In the genomic region with DNA sequence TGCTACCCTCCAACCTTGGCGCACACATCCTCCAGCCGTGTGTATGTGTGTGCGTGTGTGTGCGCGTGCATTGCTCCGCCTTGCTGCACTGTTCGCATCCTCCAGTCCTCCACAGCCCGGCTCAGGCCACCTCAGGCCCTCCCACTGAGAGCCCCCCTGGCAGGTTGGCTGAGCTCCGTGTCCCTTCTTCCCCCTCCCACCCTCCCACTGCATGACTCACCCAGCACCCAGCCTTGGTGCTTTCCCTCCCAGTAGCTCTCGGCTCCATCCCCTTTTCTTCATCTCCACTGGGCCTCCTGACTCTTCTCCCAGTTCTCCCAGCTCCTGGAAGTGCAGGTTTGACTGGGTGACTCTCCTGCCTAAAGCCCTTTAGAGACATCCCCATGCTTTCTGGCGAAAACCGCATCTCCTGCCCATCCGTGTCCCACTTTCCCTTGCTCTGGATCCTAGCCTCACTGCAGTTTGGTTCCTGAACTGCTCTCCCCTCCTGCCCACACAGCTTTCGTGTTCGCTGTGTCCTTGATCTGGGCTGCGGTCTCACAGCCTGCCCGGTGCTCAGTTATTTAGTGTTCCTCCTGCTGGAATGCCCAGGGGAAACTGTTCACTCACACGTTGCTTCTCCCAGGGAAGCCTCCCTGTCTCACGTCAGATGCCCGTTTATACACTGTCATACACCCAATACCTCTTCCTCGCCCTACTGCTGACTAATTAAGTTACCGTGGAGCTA, we compare ENCODE assay signal across 11 cellular contexts. TPM values are rescaled to one million over a fixed set of nuclear protein-coding genes. Genes with fewer than 3 reads are reported as not detected.
DNase-seq lines count a peak whose midpoint lies in the region; ATAC-seq and TF ChIP-seq lines count a peak whose summit lies in the region.
"Had no signal": no experiment of that assay in that cellular context is flagged by ENCODE, and none has a peak within 500 bp of the region (broad histone marks: within the 10 kb centered on the region; RNA-seq: fewer than 3 reads in every experiment).

No MANE protein-coding gene starts in this region.

- CTCF ChIA-PET in activated CD4-positive, alpha-beta T cell treated with anti-CD3 and anti-CD28 coated beads for 36 hours (lab: Charles Lee), result no interaction called here
- CTCF ChIA-PET in CD8-positive, alpha-beta T cell (lab: Charles Lee), result interaction anchor here (1.2 to 1.5 kb wide), 2 partner anchors 21 to 42 kb away, joined by 3 read pairs; no protein-coding TSS in a partner anchor

- TF ChIP-seq POLR2A in adrenal gland (IDR thresholded peaks at IDR 0.05) (peak in 1 of 2 donors; percentile 58), testis (IDR thresholded peaks at IDR 0.05) (no peak)

- peak overlapping the region; percentile 55 for H3K27ac Mint-ChIP-seq in activated CD4-positive, alpha-beta T cell treated with anti-CD3 and anti-CD28 coated beads for 36 hours
- no peak overlapping the region for H3K27ac Mint-ChIP-seq in CD8-positive, alpha-beta T cell

- DNase-seq in activated CD4-positive, alpha-beta T cell treated with anti-CD3 and anti-CD28 coated beads for 36 hours, result no peak
- no peak for DNase-seq in activated CD4-positive, alpha-beta T cell treated with anti-CD3 and anti-CD28 coated beads for 48 hours
- peak; percentile 53 to 82 (median 74) for DNase-seq in adrenal gland
- DNase-seq in kidney epithelial cell (ENCODE audit: low read depth), result peak; percentile 74
- DNase-seq in testis, result peak; percentile 65
- DNase-seq in CD8-positive, alpha-beta T cell, result no peak
- DNase-seq: activated gamma-delta T cell, left cardiac atrium had no signal

- peaks cover 41% of the 10 kb centered on the region for H3K36me3 Mint-ChIP-seq in activated CD4-positive, alpha-beta T cell treated with anti-CD3 and anti-CD28 coated beads for 36 hours (ENCODE audit: low read depth)
- peaks cover 51% of the 10 kb centered on the region for H3K36me3 Mint-ChIP-seq in CD8-positive, alpha-beta T cell

- no peaks in the 10 kb centered on the region for H3K9me3 Mint-ChIP-seq in activated CD4-positive, alpha-beta T cell treated with anti-CD3 and anti-CD28 coated beads for 36 hours (ENCODE audit: low read depth)
- H3K9me3 Mint-ChIP-seq in CD8-positive, alpha-beta T cell, result no peaks in the 10 kb centered on the region

- POLR2A ChIA-PET in activated CD4-positive, alpha-beta T cell treated with anti-CD3 and anti-CD28 coated beads for 36 hours (lab: Charles Lee), result no interaction called here
- POLR2A ChIA-PET in CD8-positive, alpha-beta T cell (lab: Charles Lee), result no interaction called here

- no peak overlapping the region for H3K4me3 Mint-ChIP-seq in activated CD4-positive, alpha-beta T cell treated with anti-CD3 and anti-CD28 coated beads for 36 hours
- no peak overlapping the region for H3K4me3 Mint-ChIP-seq in CD8-positive, alpha-beta T cell

- H3K27ac ChIP-seq in adrenal gland (peak overlapping the region in 4 of 5 donors; percentile 48 to 86 (median 70)), testis (peak overlapping the region; percentile 72 to 74)
- no peak overlapping the region for H3K27ac ChIP-seq in CD8-positive, alpha-beta T cell (ENCODE audit: low read depth, low read length)
- H3K27ac ChIP-seq: A549 had no signal

- ATAC-seq in activated CD4-positive, alpha-beta T cell treated with anti-CD3 and anti-CD28 coated beads for 36 hours, result no peak
- ATAC-seq in CD8-positive, alpha-beta T cell, result no peak
- ATAC-seq in GM18867 (IDR thresholded peaks at IDR 0.05; ENCODE audit: unreplicated experiment) (no peak), GM21786 (IDR thresholded peaks at IDR 0.05; ENCODE audit: unreplicated experiment) (no peak)
- ATAC-seq: A549 had no signal

- H3K4me1 ChIP-seq in adrenal gland (replicated peaks in 1 of 2) (peaks cover 16 to 29% of the 10 kb centered on the region in 2 donors), testis (peaks cover 34% of the 10 kb centered on the region)
- H3K4me1 ChIP-seq in CD8-positive, alpha-beta T cell (ENCODE audit: insufficient read depth, low read length), result peaks cover 12% of the 10 kb centered on the region

- H3K4me3 ChIP-seq in adrenal gland (peak overlapping the region in 1 of 4 donors; percentile 32), kidney epithelial cell (ENCODE audit: low read depth, low read length) (no peak overlapping the region), testis (no peak overlapping the region)
- no peak overlapping the region for H3K4me3 ChIP-seq in CD8-positive, alpha-beta T cell (ENCODE audit: low read depth, low read length)
- H3K4me3 ChIP-seq: A549 had no signal

- H3K27me3 ChIP-seq in adrenal gland, result no peaks in the 10 kb centered on the region
- no peaks in the 10 kb centered on the region for H3K27me3 ChIP-seq in kidney epithelial cell (ENCODE audit: control insufficient read depth, insufficient read depth, low read length)
- H3K27me3 ChIP-seq in testis, result no peaks in the 10 kb centered on the region
- no peaks in the 10 kb centered on the region for H3K27me3 ChIP-seq in CD8-positive, alpha-beta T cell (ENCODE audit: insufficient read depth, low read length)

- 37 to 46% (median 38%) methylated on average over 22 of the region's 22 CpGs for WGBS in adrenal gland, 4 donors
- WGBS in testis, 2 donors, result 45 to 50% methylated on average over 22 of the region's 22 CpGs

- TF ChIP-seq CTCF in adrenal gland (IDR thresholded peaks at IDR 0.05), result no peak
- peak; percentile 7 for TF ChIP-seq CTCF in kidney epithelial cell (IDR thresholded peaks at IDR 0.05; ENCODE audit: insufficient read depth, low read length, poor library complexity, severe bottlenecking)
- no peak for TF ChIP-seq CTCF in testis (IDR thresholded peaks at IDR 0.05)
- no peak for TF ChIP-seq CTCF in CD8-positive, alpha-beta T cell (IDR thresholded peaks at IDR 0.05)

- H3K36me3 ChIP-seq in adrenal gland (replicated peaks in 1 of 2), result peaks cover 0 to 10% of the 10 kb centered on the region in 2 donors
- H3K36me3 ChIP-seq in kidney epithelial cell (ENCODE audit: control insufficient read depth, insufficient read depth, low read length), result peaks cover 1% of the 10 kb centered on the region
- H3K36me3 ChIP-seq in testis (ENCODE audit: low read depth, missing control alignments), result no peaks in the 10 kb centered on the region
- H3K36me3 ChIP-seq in CD8-positive, alpha-beta T cell (ENCODE audit: insufficient read depth, low read length), result peaks cover 11% of the 10 kb centered on the region

- intact Hi-C loops in activated CD4-positive, alpha-beta T cell treated with anti-CD3 and anti-CD28 coated beads for 36 hours (cut with DNase I, micrococcal nuclease), result no loop called here
- intact Hi-C loops in adrenal gland (cut with DNase I) (no loop called here), testis (cut with DNase I; ENCODE audit: low total_unique reads) (no loop called here)
- intact Hi-C loops in CD8-positive, alpha-beta T cell (cut with DNase I, micrococcal nuclease), result loop anchor here (5.0 to 10.0 kb wide), 3 partner anchors 1377 to 1869 kb away; partner anchors contain the start of genes DDX18 (in 1 of the 2) and RNU4ATAC (in 1 of the 2)

- peaks cover 28% of the 10 kb centered on the region for H3K4me1 Mint-ChIP-seq in activated CD4-positive, alpha-beta T cell treated with anti-CD3 and anti-CD28 coated beads for 36 hours
- H3K4me1 Mint-ChIP-seq in CD8-positive, alpha-beta T cell (ENCODE audit: low read depth), result peaks cover 20% of the 10 kb centered on the region

- H3K9me3 ChIP-seq in adrenal gland (replicated peaks in 1 of 3) (no peaks in the 10 kb centered on the region), testis (no peaks in the 10 kb centered on the region)
- H3K9me3 ChIP-seq in CD8-positive, alpha-beta T cell (ENCODE audit: low read length), result no peaks in the 10 kb centered on the region
- H3K9me3 ChIP-seq: A549 had no signal

- no peaks in the 10 kb centered on the region for H3K27me3 Mint-ChIP-seq in activated CD4-positive, alpha-beta T cell treated with anti-CD3 and anti-CD28 coated beads for 36 hours
- H3K27me3 Mint-ChIP-seq in CD8-positive, alpha-beta T cell (ENCODE audit: low read depth), result no peaks in the 10 kb centered on the region

RNA-seq across cellular contexts. Expression of gene TMEM177, which starts 4.9 kb away (rescaled TPM):
- total RNA-seq in activated CD4-positive, alpha-beta T cell treated with anti-CD3 and anti-CD28 coated beads for 36 hours, result 10 to 100 TPM; 13.6 to 15.8 TPM
- total RNA-seq in adrenal gland (10 to 100 TPM in 5 of 8 donors, 1 to 10 TPM in 3; 3.8 to 16.4 (median 12.2) TPM), kidney epithelial cell (12.0 and 14.7 TPM in 2 replicates), testis (10 to 100 TPM; 26.4 to 28.8 TPM)
- polyA plus RNA-seq in adrenal gland (10 to 100 TPM in 1 of 3 donors, 1 to 10 TPM in 2; 3.9 to 14.4 (median 7.4) TPM), testis (ENCODE audit: insufficient read depth, low read depth, low replicate concordance) (19.0 TPM)
- total RNA-seq in CD8-positive, alpha-beta T cell, result 1 to 10 TPM; 2.1 to 3.8 TPM

Comparison
In these comparisons a context has a peak if more than half of its experiments do, and no peak if none do; other contexts are left out.
1. DNase-seq: peak in adrenal gland (7 of 7), kidney epithelial cell (single experiment) and testis (single experiment); none in activated CD4-positive, alpha-beta T cell treated with anti-CD3 and anti-CD28 coated beads for 36 hours (single experiment), activated CD4-positive, alpha-beta T cell treated with anti-CD3 and anti-CD28 coated beads for 48 hours (single experiment) and CD8-positive, alpha-beta T cell (0 of 7).
2. intact Hi-C loops: an anchor here in CD8-positive, alpha-beta T cell (5.0 to 10.0 kb wide); none called in activated CD4-positive, alpha-beta T cell treated with anti-CD3 and anti-CD28 coated beads for 36 hours, adrenal gland and testis.